Comparison of ENCODE assay signal across 38 cellular contexts in the genomic region with DNA sequence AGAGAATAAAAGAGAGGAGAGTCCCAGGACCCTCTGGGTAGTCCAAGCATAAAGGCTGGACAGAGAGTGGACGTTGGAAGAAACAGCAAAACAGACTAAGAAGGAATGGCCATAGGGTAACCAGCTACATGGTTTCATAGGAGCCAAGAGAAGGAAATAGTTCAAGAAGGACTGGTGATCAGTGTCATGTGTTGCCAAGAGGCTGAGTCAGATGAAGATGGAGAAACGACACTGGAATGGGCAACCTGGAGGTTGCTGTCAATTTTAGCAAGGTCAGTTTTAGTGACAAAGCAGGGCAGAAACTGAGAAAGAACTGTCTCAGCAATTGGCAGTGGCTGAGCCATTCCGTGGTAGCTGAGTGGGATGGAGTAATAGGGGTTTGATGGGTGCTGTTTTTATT. TPM values are rescaled to one million over a fixed set of nuclear protein-coding genes. Genes with fewer than 3 reads are reported as not detected.
"Had no signal": no experiment of that assay in that cellular context is flagged by ENCODE, and none has a peak within 500 bp of the region (broad histone marks: within the 10 kb centered on the region; RNA-seq: fewer than 3 reads in every experiment).

No MANE protein-coding gene starts in this region.

- H3K9me3 ChIP-seq: adrenal gland, breast epithelium, colonic mucosa, gastroesophageal sphincter, heart right ventricle had no signal

- H3K4me3 ChIP-seq: adrenal gland, breast epithelium, cardiac muscle cell, colonic mucosa, dorsolateral prefrontal cortex, gastroesophageal sphincter, heart right ventricle had no signal

- H3K27ac ChIP-seq: adrenal gland, breast epithelium, cardiac muscle cell, colonic mucosa, dorsolateral prefrontal cortex, gastroesophageal sphincter, heart right ventricle had no signal

- H3K36me3 ChIP-seq: adrenal gland, breast epithelium, cardiac muscle cell, colonic mucosa, gastroesophageal sphincter, heart right ventricle had no signal

- H3K4me1 ChIP-seq: breast epithelium, colonic mucosa, gastroesophageal sphincter had no signal

- DNase-seq: activated CD4-positive, alpha-beta memory T cell treated with anti-CD3 and anti-CD28 coated beads for 36 hours; activated CD4-positive, alpha-beta T cell treated with anti-CD3 and anti-CD28 coated beads for 36 hours; activated CD4-positive, alpha-beta T cell treated with anti-CD3 and anti-CD28 coated beads, Interleukin-2, amount 10 ng/mL, durations not matched to agents 24 days and 14 days; activated CD4-positive, CD25-positive, alpha-beta regulatory T cell; activated CD4-positive, CD25-positive, alpha-beta regulatory T cell treated with anti-CD3 and anti-CD28 coated beads, Interleukin-2, amount 50 U/mL, for 72 hours; activated CD8-positive, alpha-beta memory T cell treated with anti-CD3 and anti-CD28 coated beads, Interleukin-2, amount 10 ng/mL, durations not matched to agents 7 days and 5 days; activated CD8-positive, alpha-beta memory T cell treated with anti-CD3 and anti-CD28 coated beads, Interleukin-2, amount 50 U/mL, for 4 hours; activated CD8-positive, alpha-beta T cell treated with anti-CD3 and anti-CD28 coated beads, Interleukin-2, amount 10 ng/mL, durations not matched to agents 7 days and 5 days; activated effector memory CD4-positive, alpha-beta T cell treated with anti-CD3 and anti-CD28 coated beads, Interleukin-2, amount 50 U/mL, for 16 hours; activated naive CD4-positive, alpha-beta T cell treated with anti-CD3 and anti-CD28 coated beads for 36 hours; activated naive CD8-positive, alpha-beta T cell treated with anti-CD3 and anti-CD28 coated beads for 36 hours; activated naive CD8-positive, alpha-beta T cell treated with anti-CD3 and anti-CD28 coated beads, Interleukin-2, amount 50 U/mL, for 24 hours; activated T-cell treated with anti-CD3 and anti-CD28 coated beads, Interleukin-2, amount 50 U/mL, for 1 hour; activated T-cell treated with anti-CD3 and anti-CD28 coated beads, Interleukin-2, amount 50 U/mL, for 48 hours; amygdala; aorta; central memory CD4-positive, alpha-beta T cell; cerebellar nuclear complex; colonic mucosa; dorsolateral prefrontal cortex; effector memory CD4-positive, alpha-beta T cell; endodermal cell; foreskin melanocyte; heart right ventricle; T-helper 1 cell; T-helper 17 cell; T1000 had no signal

- H3K27me3 ChIP-seq: adrenal gland, breast epithelium, cardiac muscle cell, colonic mucosa, dorsolateral prefrontal cortex, heart right ventricle had no signal

RNA-seq across cellular contexts. Expression of a gene that starts 41.4 kb away (rescaled TPM):
- total RNA-seq: activated CD4-positive, alpha-beta memory T cell treated with anti-CD3 and anti-CD28 coated beads for 36 hours; activated CD4-positive, alpha-beta T cell treated with anti-CD3 and anti-CD28 coated beads for 36 hours; activated CD4-positive, alpha-beta T cell treated with anti-CD3 and anti-CD28 coated beads, Interleukin-2, amount 10 ng/mL, durations not matched to agents 24 days and 14 days; activated CD8-positive, alpha-beta memory T cell treated with anti-CD3 and anti-CD28 coated beads for 36 hours; activated CD8-positive, alpha-beta memory T cell treated with anti-CD3 and anti-CD28 coated beads, Interleukin-2, amount 10 ng/mL, durations not matched to agents 7 days and 5 days; activated CD8-positive, alpha-beta T cell treated with anti-CD3 and anti-CD28 coated beads, Interleukin-2, amount 10 ng/mL, durations not matched to agents 7 days and 5 days; activated naive CD4-positive, alpha-beta T cell treated with anti-CD3 and anti-CD28 coated beads for 36 hours; activated naive CD8-positive, alpha-beta T cell treated with anti-CD3 and anti-CD28 coated beads for 36 hours; activated T-helper 1 cell treated with anti-CD3 and anti-CD28 coated beads, Interleukin-12 subunit alpha, Interleukin-12 subunit beta, Interleukin-2, Interleukin-4 antibody, amounts not matched to agents 30 ng/mL and 10 ng/mL and 1 ng/mL, durations not matched to agents 14 hours and 24 hours and 36 hours; activated T-helper 2 cell treated with anti-CD3 and anti-CD28 coated beads, Interferon-gamma antibody, Interleukin-2, Interleukin-4, amounts not matched to agents 10 μg/mL and 5 μg/mL and 100 μg/mL, durations not matched to agents 14 hours and 24 hours and 36 hours; adrenal gland; aorta; breast epithelium; cardiac muscle cell; colonic mucosa; dorsolateral prefrontal cortex; endodermal cell; epithelial cell of proximal tubule; esophagus mucosa; fibroblast of villous mesenchyme; gastroesophageal sphincter; glomerular endothelial cell; heart right ventricle; T-helper 17 cell had no signal
- polyA plus RNA-seq: adrenal gland, aorta, cardiac muscle cell, heart right ventricle had no signal
